ENCODE assay signal across 13 cellular contexts in the genomic region with DNA sequence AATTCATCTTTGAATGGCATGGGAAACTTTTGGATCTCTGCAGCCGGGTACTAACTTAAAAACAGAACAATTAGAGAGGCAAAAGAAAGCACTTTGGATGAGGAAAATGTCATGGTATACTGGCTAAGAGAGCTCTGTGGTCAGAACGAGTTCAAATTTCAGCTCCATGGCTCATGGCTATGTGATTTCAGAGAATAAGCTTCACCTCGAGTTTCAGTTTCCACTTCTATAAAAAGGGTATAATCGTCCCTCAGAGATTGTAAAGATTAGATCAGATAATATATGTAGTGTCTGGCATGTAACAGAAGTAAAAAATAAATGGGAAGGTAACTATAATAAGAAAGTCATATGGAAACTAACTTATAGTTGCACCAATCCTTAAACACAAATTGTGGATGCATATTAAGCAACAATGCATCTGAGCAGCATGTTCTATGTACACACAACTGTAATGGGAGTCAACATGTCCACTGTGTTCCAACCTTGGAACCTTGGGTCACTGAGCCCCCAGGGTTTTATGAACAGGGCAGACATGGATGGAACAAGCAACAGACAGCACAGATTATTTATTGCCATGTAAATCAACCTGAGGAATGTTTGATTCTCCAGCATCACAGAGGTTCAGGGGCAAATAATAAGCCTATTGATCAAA.
DNase-seq lines count a peak whose midpoint lies in the region; ATAC-seq and TF ChIP-seq lines count a peak whose summit lies in the region.
"Had no signal": no experiment of that assay in that cellular context is flagged by ENCODE, and none has a peak within 500 bp of the region (broad histone marks: within the 10 kb centered on the region; RNA-seq: fewer than 3 reads in every experiment).

No MANE protein-coding gene starts in this region.

- 60% methylated on average over 4 of the region's 4 CpGs for WGBS in right cardiac atrium

- ATAC-seq in CD4-positive, CD25-positive, alpha-beta regulatory T cell (ENCODE audit: low read depth in 2 of 2) = no peak
- ATAC-seq in HG02840 (IDR thresholded peaks at IDR 0.05; ENCODE audit: low FRiP score, unreplicated experiment) (peak; percentile 61), left lung (no peak), right cardiac atrium (no peak)

- no peaks in the 10 kb centered on the region for H3K9me3 ChIP-seq in CD4-positive, CD25-positive, alpha-beta regulatory T cell (ENCODE audit: control insufficient read depth in 2 of 2, low read length in 2 of 2)
- no peaks in the 10 kb centered on the region for H3K9me3 ChIP-seq in left lung
- H3K9me3 ChIP-seq in right cardiac atrium (ENCODE audit: control insufficient read depth, low read length) = no peaks in the 10 kb centered on the region
- H3K9me3 ChIP-seq: thoracic aorta had no signal

- no peak overlapping the region for H3K27ac ChIP-seq in CD4-positive, CD25-positive, alpha-beta regulatory T cell (ENCODE audit: insufficient read depth, low read length, poor library complexity, severe bottlenecking)
- H3K27ac ChIP-seq in left lung (no peak overlapping the region), right cardiac atrium (ENCODE audit: low read length) (no peak overlapping the region)
- H3K27ac ChIP-seq: parathyroid adenoma, thoracic aorta had no signal

- H3K4me1 Mint-ChIP-seq in CD4-positive, CD25-positive, alpha-beta regulatory T cell = peaks cover 14 to 25% (median 17%) of the 10 kb centered on the region in 4 donors
- peaks cover 18% of the 10 kb centered on the region for H3K4me1 Mint-ChIP-seq in T-helper 2 cell treated with Interferon-gamma antibody and Interleukin-4, amounts not matched to agents 5 μg/mL and 100 μg/mL, for 36 hours (ENCODE audit: low read depth)

- H3K36me3 ChIP-seq in CD4-positive, CD25-positive, alpha-beta regulatory T cell (ENCODE audit: control insufficient read depth, insufficient read depth, low read length) = peaks cover 20% of the 10 kb centered on the region
- H3K36me3 ChIP-seq in left lung = peaks cover 0 to 9% of the 10 kb centered on the region in 2 donors

- peaks cover 3% of the 10 kb centered on the region for H3K4me1 ChIP-seq in CD4-positive, CD25-positive, alpha-beta regulatory T cell (ENCODE audit: control insufficient read depth, insufficient read depth, low read length, poor library complexity, severe bottlenecking)
- H3K4me1 ChIP-seq in left lung (peaks cover 0 to 5% of the 10 kb centered on the region in 2 donors), right cardiac atrium (ENCODE audit: control insufficient read depth, insufficient read depth, low read length) (no peaks in the 10 kb centered on the region)
- H3K4me1 ChIP-seq: parathyroid adenoma had no signal

- H3K9me3 Mint-ChIP-seq in CD4-positive, CD25-positive, alpha-beta regulatory T cell = peaks cover 0 to 1% (median 0%) of the 10 kb centered on the region in 7 donors
- no peaks in the 10 kb centered on the region for H3K9me3 Mint-ChIP-seq in T-helper 2 cell treated with Interferon-gamma antibody and Interleukin-4, amounts not matched to agents 5 μg/mL and 100 μg/mL, for 36 hours
- H3K9me3 Mint-ChIP-seq: central memory CD8-positive, alpha-beta T cell; HFFc6 had no signal

- peaks cover 15% of the 10 kb centered on the region for H3K36me3 Mint-ChIP-seq in CD4-positive, CD25-positive, alpha-beta regulatory T cell
- peaks cover 15% of the 10 kb centered on the region for H3K36me3 Mint-ChIP-seq in T-helper 2 cell treated with Interferon-gamma antibody and Interleukin-4, amounts not matched to agents 5 μg/mL and 100 μg/mL, for 36 hours (ENCODE audit: low read depth)

- peak overlapping the region; percentile 27 to 70 (median 70) for H3K27ac Mint-ChIP-seq in CD4-positive, CD25-positive, alpha-beta regulatory T cell
- peak overlapping the region; percentile 29 for H3K27ac Mint-ChIP-seq in T-helper 2 cell treated with Interferon-gamma antibody and Interleukin-4, amounts not matched to agents 5 μg/mL and 100 μg/mL, for 36 hours
- H3K27ac Mint-ChIP-seq: HFFc6 had no signal

- in situ Hi-C loops in GM13977 (cut with MboI; ENCODE audit: low pct_unique_long_range_greater_than_20kb, low sequenced_read_pairs, unreplicated experiment) = no loop called here

- H3K27me3 Mint-ChIP-seq in CD4-positive, CD25-positive, alpha-beta regulatory T cell = no peaks in the 10 kb centered on the region
- no peaks in the 10 kb centered on the region for H3K27me3 Mint-ChIP-seq in T-helper 2 cell treated with Interferon-gamma antibody and Interleukin-4, amounts not matched to agents 5 μg/mL and 100 μg/mL, for 36 hours (ENCODE audit: low read depth)
- H3K27me3 Mint-ChIP-seq: central memory CD8-positive, alpha-beta T cell had no signal

- no peak for TF ChIP-seq CTCF in GM13977 (IDR thresholded peaks at IDR 0.05; ENCODE audit: extremely low read depth, insufficient read depth, missing control alignments)
- TF ChIP-seq CTCF in left lung (IDR thresholded peaks at IDR 0.05) = no peak

- peak in 1 of 3 donors; percentile 27 for DNase-seq in CD4-positive, CD25-positive, alpha-beta regulatory T cell
- DNase-seq in GM13977 (ENCODE audit: low spot score) (peak; percentile 36), posterior vena cava (ENCODE audit: low spot score) (no peak), left lung (no peak), right cardiac atrium (no peak)
- DNase-seq in T-helper 2 cell treated with Interferon-gamma antibody and Interleukin-4, amounts not matched to agents 5 μg/mL and 100 μg/mL, for 36 hours (ENCODE audit: low spot score) = peak; percentile 15
- DNase-seq in stimulated activated CD4-positive, alpha-beta T cell treated with anti-CD3 and anti-CD28 coated beads, Interleukin-4, amount 100 ng/mL, for 24 hours = no peak
- DNase-seq: HFFc6, NCI-H226 had no signal

- H3K4me3 ChIP-seq in CD4-positive, CD25-positive, alpha-beta regulatory T cell (ENCODE audit: low read depth, low read length) = no peak overlapping the region
- no peak overlapping the region for H3K4me3 ChIP-seq in left lung
- no peak overlapping the region for H3K4me3 ChIP-seq in right cardiac atrium (ENCODE audit: low read length)
- H3K4me3 ChIP-seq: thoracic aorta had no signal

- H3K27me3 ChIP-seq in CD4-positive, CD25-positive, alpha-beta regulatory T cell (ENCODE audit: control insufficient read depth, insufficient read depth, low read length) = no peaks in the 10 kb centered on the region
- H3K27me3 ChIP-seq in left lung (no peaks in the 10 kb centered on the region), right cardiac atrium (ENCODE audit: control insufficient read depth, insufficient read depth) (no peaks in the 10 kb centered on the region)

- intact Hi-C loops in posterior vena cava (cut with DNase I) (no loop called here), left lung (cut with DNase I) (no loop called here), right cardiac atrium (cut with DNase I) (no loop called here)

- no peak overlapping the region for H3K4me3 Mint-ChIP-seq in CD4-positive, CD25-positive, alpha-beta regulatory T cell
- peak overlapping the region; percentile 61 for H3K4me3 Mint-ChIP-seq in T-helper 2 cell treated with Interferon-gamma antibody and Interleukin-4, amounts not matched to agents 5 μg/mL and 100 μg/mL, for 36 hours
- H3K4me3 Mint-ChIP-seq: central memory CD8-positive, alpha-beta T cell; HFFc6 had no signal

Comparison
In these comparisons a context has a peak if more than half of its experiments do, and no peak if none do; other contexts are left out.
1. DNase-seq: peak in GM13977 (single experiment) and T-helper 2 cell treated with Interferon-gamma antibody and Interleukin-4, amounts not matched to agents 5 μg/mL and 100 μg/mL, for 36 hours (single experiment); none in posterior vena cava (single experiment), stimulated activated CD4-positive, alpha-beta T cell treated with anti-CD3 and anti-CD28 coated beads, Interleukin-4, amount 100 ng/mL, for 24 hours (single experiment), left lung (0 of 2) and right cardiac atrium (0 of 3).